ENCODE assay signal across 1 cellular context in the genomic region with DNA sequence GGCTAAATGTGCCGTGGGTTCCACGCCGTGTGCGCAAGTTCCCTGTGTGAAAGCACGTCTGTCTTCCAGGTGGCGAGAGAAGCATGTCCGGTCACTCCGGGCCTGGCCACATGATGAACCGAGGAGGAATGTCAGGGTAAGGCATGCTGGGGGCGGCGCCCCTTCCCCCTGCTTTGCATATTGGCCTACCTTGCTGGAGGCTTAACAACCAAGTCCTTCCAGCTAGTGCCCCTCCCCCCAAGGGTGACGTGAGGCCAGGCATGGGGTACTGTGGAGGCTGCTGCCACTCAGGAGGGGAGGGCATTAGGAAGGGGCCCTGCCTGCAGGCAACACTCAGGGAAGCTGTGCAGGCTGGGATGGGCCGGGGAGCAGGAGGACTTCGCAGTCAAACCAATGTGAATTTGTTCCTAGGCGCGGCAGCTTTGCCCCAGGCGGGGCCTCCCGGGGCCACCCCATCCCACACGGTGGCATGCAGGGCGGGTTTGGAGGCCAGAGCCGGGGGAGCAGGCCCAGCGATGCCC.
TF ChIP-seq lines count a peak whose summit lies in the region.

No MANE protein-coding gene starts in this region.

TF ChIP-seq in HepG2, 621 proteins besides CTCF, POLR2A, EP300 and RAD21:
- no peak for TF ChIP-seq ZNF543 (CRISPR knock-in tag; IDR thresholded peaks at IDR 0.05)
- no peak for TF ChIP-seq ZFP37 (CRISPR knock-in tag; IDR thresholded peaks at IDR 0.05; ENCODE audit: borderline replicate concordance)
- no peak for TF ChIP-seq BHLHE40 (IDR thresholded peaks at IDR 0.05; ENCODE audit: low read length)
- TF ChIP-seq RBFOX2 (IDR thresholded peaks at IDR 0.05; ENCODE audit: low read depth, low read length), result peak; percentile 22; the same call in 1 of the 2 replicates
- TF ChIP-seq RBM22 (optimal IDR thresholded peaks at IDR 0.05; ENCODE audit: low read length), result peak; percentile 54
- no peak for TF ChIP-seq KDM4B (CRISPR knock-in tag; IDR thresholded peaks at IDR 0.05)
- TF ChIP-seq AGO2 (optimal IDR thresholded peaks at IDR 0.05; ENCODE audit: low read depth, low read length), result peak; percentile 56
- TF ChIP-seq IRX3 (CRISPR knock-in tag; IDR thresholded peaks at IDR 0.05; ENCODE audit: borderline replicate concordance, low read depth), result no peak
